2 cellular contexts compared by ENCODE assay signal in the genomic region with DNA sequence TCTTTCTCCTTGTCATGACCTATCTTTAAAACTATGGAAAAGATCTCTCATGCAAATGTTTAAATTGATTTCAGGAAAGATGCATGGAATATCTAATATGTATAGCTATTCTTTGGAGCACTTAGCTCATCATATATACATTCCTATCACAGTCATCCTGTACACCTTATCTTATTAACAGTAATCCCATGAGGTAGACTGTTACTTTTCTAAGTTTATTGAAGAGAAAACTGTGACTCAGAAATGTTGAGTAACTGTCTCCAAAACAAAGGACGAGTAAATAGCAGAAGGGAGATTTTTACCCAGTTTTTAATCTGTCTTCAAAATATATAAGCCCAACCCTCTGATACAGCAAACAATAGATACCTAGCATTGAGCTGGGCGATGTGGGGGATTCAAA.
TF ChIP-seq lines count a peak whose summit lies in the region.

No MANE protein-coding gene starts in this region.

TF ChIP-seq in IMR-90, 13 proteins besides CTCF, POLR2A, EP300 and RAD21:
- no peak for TF ChIP-seq MAZ (IDR thresholded peaks at IDR 0.05; ENCODE audit: borderline replicate concordance, low read depth, low read length)
- TF ChIP-seq MAFK (IDR thresholded peaks at IDR 0.05; ENCODE audit: low read depth, low read length): no peak
- TF ChIP-seq CEBPB (IDR thresholded peaks at IDR 0.05; ENCODE audit: low read depth, low read length): 0 out of 2 replicates have a peak, but pooled peaks have one; percentile 5
- 0 out of 2 replicates have a peak, but pooled peaks have one; percentile 4 for TF ChIP-seq FOS (IDR thresholded peaks at IDR 0.05; ENCODE audit: low read depth, low read length)
- TF ChIP-seq BHLHE40 (IDR thresholded peaks at IDR 0.05; ENCODE audit: low read depth, low read length): no peak
- TF ChIP-seq MXI1 (IDR thresholded peaks at IDR 0.05; ENCODE audit: borderline replicate concordance, low read depth, low read length): no peak
- no peak for TF ChIP-seq ELK1 (IDR thresholded peaks at IDR 0.05; ENCODE audit: borderline replicate concordance, low read depth, low read length)
- TF ChIP-seq RCOR1 (IDR thresholded peaks at IDR 0.05; ENCODE audit: insufficient replicate concordance, low read length): no peak
- no peak for TF ChIP-seq NFE2L2 (IDR thresholded peaks at IDR 0.05; ENCODE audit: low read depth, low read length)
- no peak for TF ChIP-seq RFX5 (IDR thresholded peaks at IDR 0.05; ENCODE audit: low read depth, low read length)
- TF ChIP-seq SMC3 (IDR thresholded peaks at IDR 0.05; ENCODE audit: low read depth, low read length): no peak
- no peak for TF ChIP-seq USF2 (IDR thresholded peaks at IDR 0.05; ENCODE audit: low read depth, low read length)
- no peak for TF ChIP-seq CHD1 (IDR thresholded peaks at IDR 0.05; ENCODE audit: low read depth, low read length)

TF ChIP-seq in GM12878, 131 proteins besides CTCF, POLR2A, EP300 and RAD21:
- TF ChIP-seq CHD2 (IDR thresholded peaks at IDR 0.05; ENCODE audit: borderline replicate concordance, low read depth, low read length) (no peak), KAT2A (conservative IDR thresholded peaks at IDR 0.05; ENCODE audit: control insufficient read depth, low read depth, low read length) (no peak), CBFB (IDR thresholded peaks at IDR 0.05; ENCODE audit: low read depth) (no peak), MLLT1 (IDR thresholded peaks at IDR 0.05) (no peak), FOXK2 (IDR thresholded peaks at IDR 0.05) (no peak)
